8 cellular contexts compared by ENCODE assay signal in the genomic region with DNA sequence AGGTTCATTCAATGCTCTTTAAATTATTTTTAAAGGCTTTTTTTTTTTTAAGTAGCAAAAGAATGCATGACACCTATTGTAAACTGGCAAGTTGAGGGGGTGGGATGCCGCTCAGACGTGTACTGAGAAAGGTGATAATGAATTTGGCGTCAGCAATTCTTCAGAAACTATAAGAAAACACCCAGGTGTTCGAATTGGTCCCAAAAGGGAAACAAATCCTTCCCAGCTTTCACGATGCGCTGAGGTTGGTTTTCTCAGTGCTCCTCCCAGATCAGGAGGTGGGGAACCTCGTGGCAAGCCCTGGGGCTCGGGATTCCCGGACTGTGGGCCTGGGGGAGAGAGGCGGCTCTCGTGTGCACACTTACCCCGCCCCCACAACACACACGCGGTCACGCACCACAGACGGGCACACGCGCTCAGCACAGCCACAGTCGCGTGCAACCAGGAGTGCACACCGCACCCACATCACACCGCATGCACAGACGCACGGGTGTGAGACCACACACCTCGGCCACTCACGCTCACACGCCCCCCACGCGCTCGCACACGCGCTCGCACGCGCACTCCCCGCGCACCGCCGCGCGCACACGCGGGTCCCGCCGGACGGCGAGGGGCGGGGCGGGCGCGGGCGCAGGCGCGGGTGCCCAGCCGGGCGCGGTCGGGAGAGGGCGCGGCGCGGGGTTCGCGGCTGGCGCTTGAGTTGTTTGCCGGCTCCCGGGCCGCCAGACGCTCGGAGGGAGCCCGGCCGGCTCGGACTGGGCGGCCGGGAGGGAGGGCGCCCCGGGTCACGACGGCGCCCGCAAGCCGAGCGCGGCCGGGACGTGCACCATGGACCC. TPM values are rescaled to one million over a fixed set of nuclear protein-coding genes. Genes with fewer than 3 reads are reported as not detected.
DNase-seq lines count a peak whose midpoint lies in the region; ATAC-seq and TF ChIP-seq lines count a peak whose summit lies in the region.

A gene with protein sequence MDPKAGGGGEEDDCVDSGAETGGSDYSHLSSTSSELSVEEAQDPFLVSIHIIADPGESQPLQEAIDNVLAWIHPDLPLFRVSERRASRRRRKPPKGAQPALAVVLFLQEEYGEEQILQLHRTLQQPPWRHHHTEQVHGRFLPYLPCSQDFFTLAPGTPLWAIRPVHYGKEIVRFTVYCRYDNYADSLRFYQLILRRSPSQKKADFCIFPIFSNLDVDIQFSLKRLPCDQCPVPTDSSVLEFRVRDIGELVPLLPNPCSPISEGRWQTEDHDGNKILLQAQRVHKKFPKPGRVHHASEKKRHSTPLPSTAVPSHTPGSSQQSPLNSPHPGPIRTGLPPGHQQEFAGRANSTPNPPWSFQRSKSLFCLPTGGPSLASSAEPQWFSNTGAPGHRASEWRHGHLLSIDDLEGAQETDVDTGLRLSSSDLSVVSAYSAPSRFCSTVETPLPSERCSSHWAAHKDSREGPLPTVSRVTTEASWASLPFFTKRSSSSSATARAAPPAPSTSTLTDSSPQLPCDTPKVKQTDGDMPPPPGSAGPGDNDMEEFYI (plus strand): TSS at position 725 of the 836 bp plus-strand sequence. CDS start 104 bp downstream, at position 829.

- H3K27me3 Mint-ChIP-seq in activated naive CD4-positive, alpha-beta T cell treated with anti-CD3 and anti-CD28 coated beads, Interleukin-2, amount 10 ng/mL, durations not matched to agents 7 days and 5 days: peaks cover 77% of the 10 kb centered on the region

- H3K4me3 ChIP-seq in vagina: peak within 1 kb of the TSS; percentile 54 to 85

- H3K36me3 Mint-ChIP-seq in activated naive CD4-positive, alpha-beta T cell treated with anti-CD3 and anti-CD28 coated beads, Interleukin-2, amount 10 ng/mL, durations not matched to agents 7 days and 5 days: no peaks in the 10 kb centered on the region

- no peak within 1 kb of the TSS for H3K27ac ChIP-seq in vagina

- H3K9me3 Mint-ChIP-seq in activated naive CD4-positive, alpha-beta T cell treated with anti-CD3 and anti-CD28 coated beads, Interleukin-2, amount 10 ng/mL, durations not matched to agents 7 days and 5 days: no peaks in the 10 kb centered on the region

- peak; percentile 73 for ATAC-seq in HG02981 (IDR thresholded peaks at IDR 0.05; ENCODE audit: unreplicated experiment)

- peak; percentile 5 to 25 for DNase-seq in SHP77 (lab: John Stamatoyannopoulos, UW)
- no peak for DNase-seq in SHP77 treated with DMSO at 0.1 percent for 48 hours (lab: John Stamatoyannopoulos, UW)
- peak; percentile 34 for DNase-seq in NOMO-1 treated with dmso at 0.1 percent for 144 hours (lab: John Stamatoyannopoulos, UW; ENCODE audit: unreplicated experiment)
- peak; percentile 54 for DNase-seq in activated naive CD4-positive, alpha-beta T cell treated with anti-CD3 and anti-CD28 coated beads, Interleukin-2, amount 10 ng/mL, durations not matched to agents 7 days and 5 days
- peak; percentile 60 for DNase-seq in glomerular visceral epithelial cell (ENCODE audit: extremely low spot score)
- peak; percentile 29 for DNase-seq in occipital lobe (lab: John Stamatoyannopoulos, UW)
- DNase-seq in vagina (ENCODE audit: extremely low spot score in 2 of 2): no peak

- no peak for TF ChIP-seq POLR2A in vagina (IDR thresholded peaks at IDR 0.05)

- CTCF ChIA-PET in activated naive CD4-positive, alpha-beta T cell treated with anti-CD3 and anti-CD28 coated beads, Interleukin-2, amount 10 ng/mL, durations not matched to agents 7 days and 5 days (lab: Charles Lee): interaction anchor here (3.9 kb wide), 1 partner anchor 64 kb away, joined by 22 read pairs; no protein-coding TSS in a partner anchor

- no peaks in the 10 kb centered on the region for H3K9me3 ChIP-seq in vagina

- peak within 1 kb of the TSS; percentile 68 for H3K4me3 Mint-ChIP-seq in activated naive CD4-positive, alpha-beta T cell treated with anti-CD3 and anti-CD28 coated beads, Interleukin-2, amount 10 ng/mL, durations not matched to agents 7 days and 5 days

- H3K4me1 ChIP-seq in vagina: peaks cover 6% of the 10 kb centered on the region

- H3K27ac Mint-ChIP-seq in activated naive CD4-positive, alpha-beta T cell treated with anti-CD3 and anti-CD28 coated beads, Interleukin-2, amount 10 ng/mL, durations not matched to agents 7 days and 5 days: no peak within 1 kb of the TSS

- H3K36me3 ChIP-seq in vagina: no peaks in the 10 kb centered on the region

- no peaks in the 10 kb centered on the region for H3K27me3 ChIP-seq in vagina

- no peak for TF ChIP-seq CTCF in vagina (IDR thresholded peaks at IDR 0.05)

- intact Hi-C loops in vagina (cut with DNase I): no loop called here

- peaks cover 3% of the 10 kb centered on the region for H3K4me1 Mint-ChIP-seq in activated naive CD4-positive, alpha-beta T cell treated with anti-CD3 and anti-CD28 coated beads, Interleukin-2, amount 10 ng/mL, durations not matched to agents 7 days and 5 days

RNA-seq across cellular contexts. Expression of the gene that starts here (rescaled TPM):
- total RNA-seq in occipital lobe: 13.7 TPM
- total RNA-seq in vagina: 5.4 TPM

Comparison
In these comparisons a context has a peak if more than half of its experiments do, and no peak if none do; other contexts are left out.
1. DNase-seq: peak in SHP77 (2 of 2), NOMO-1 treated with dmso at 0.1 percent for 144 hours (single experiment), activated naive CD4-positive, alpha-beta T cell treated with anti-CD3 and anti-CD28 coated beads, Interleukin-2, amount 10 ng/mL, durations not matched to agents 7 days and 5 days (single experiment), glomerular visceral epithelial cell (single experiment) and occipital lobe (single experiment); none in SHP77 treated with DMSO at 0.1 percent for 48 hours (single experiment) and vagina (0 of 2).